ENCODE assay signal across 8 cellular contexts in the genomic region with DNA sequence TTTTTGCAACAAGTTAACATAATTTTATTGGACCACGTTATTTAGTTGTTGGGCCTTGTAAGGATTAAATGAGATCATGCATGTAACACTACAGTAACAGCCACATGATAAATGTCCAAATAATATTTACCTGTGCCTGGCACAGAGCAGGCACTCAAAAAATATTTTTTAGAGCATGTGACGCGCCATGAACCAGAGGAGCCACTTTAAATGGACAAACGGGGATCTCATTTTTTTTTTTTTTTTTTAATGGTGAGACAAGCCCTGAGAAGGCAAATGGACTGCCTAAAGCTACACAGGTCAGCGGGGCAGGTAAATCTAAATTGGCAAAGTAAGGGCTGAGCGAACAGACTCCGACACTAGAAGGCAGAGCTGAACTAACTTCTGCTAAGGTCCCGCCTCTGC. TPM values are rescaled to one million over a fixed set of nuclear protein-coding genes. Genes with fewer than 3 reads are reported as not detected.
A peak's percentile ranks its signal among the peaks of the same experiment; 100 is the strongest.
DNase-seq lines count a peak whose midpoint lies in the region; TF ChIP-seq lines count a peak whose summit lies in the region.

No MANE protein-coding gene starts in this region.

- H3K79me2 ChIP-seq in DOHH2 (ENCODE audit: control insufficient read depth, low read length) = peaks cover 42% of the 10 kb centered on the region

- H3K9me3 ChIP-seq in DOHH2 (ENCODE audit: control insufficient read depth, insufficient read depth, low read length) (no peaks in the 10 kb centered on the region), Peyer's patch (no peaks in the 10 kb centered on the region), esophagus (ENCODE audit: control insufficient read depth in 2 of 2, insufficient read depth in 1 of 2, low read depth in 1 of 2, low read length in 1 of 2) (no peaks in the 10 kb centered on the region), prostate gland (no peaks in the 10 kb centered on the region)

- H3K4me1 ChIP-seq in DOHH2 (ENCODE audit: control insufficient read depth, low read length) (peaks cover 55% of the 10 kb centered on the region), Peyer's patch (peaks cover 0 to 36% (median 24%) of the 10 kb centered on the region in 4 donors), esophagus (ENCODE audit: control insufficient read depth in 2 of 2, insufficient read depth in 2 of 2, low read length in 1 of 2) (peaks cover 12 to 14% of the 10 kb centered on the region in 2 donors), prostate gland (replicated peaks) (peaks cover 9% of the 10 kb centered on the region)

- DNase-seq in Peyer's patch = no peak
- no peak for DNase-seq in prostate gland (ENCODE audit: low spot score)
- no peak for DNase-seq in HCEC 1CT
- no peak for DNase-seq in NCI-H2196 (lab: John Stamatoyannopoulos, UW; ENCODE audit: unreplicated experiment)
- DNase-seq in DMS53 (lab: John Stamatoyannopoulos, UW) = no peak
- no peak for DNase-seq in HuH-7 (ENCODE audit: low spot score)

- TF ChIP-seq CTCF in DOHH2 (IDR thresholded peaks at IDR 0.05; ENCODE audit: low read depth, low read length, poor library complexity, severe bottlenecking) = no peak
- TF ChIP-seq CTCF in Peyer's patch (IDR thresholded peaks at IDR 0.05) = no peak
- no peak for TF ChIP-seq CTCF in prostate gland (IDR thresholded peaks at IDR 0.05)

- intact Hi-C loops in prostate gland (cut with DNase I) = loop anchor here (1.0 kb wide), 1 partner anchor 25 kb away; no protein-coding TSS in a partner anchor

- H3F3A ChIP-seq in DOHH2 (ENCODE audit: control insufficient read depth, insufficient read depth) = peaks cover 34% of the 10 kb centered on the region

- H3K36me3 ChIP-seq in DOHH2 (ENCODE audit: control insufficient read depth, low read length) (peaks cover 41% of the 10 kb centered on the region), Peyer's patch (peaks cover 0 to 29% (median 0%) of the 10 kb centered on the region in 3 donors), esophagus (ENCODE audit: control insufficient read depth in 2 of 2, insufficient read depth in 2 of 2, low read length in 1 of 2) (peaks cover 6 to 21% of the 10 kb centered on the region in 2 donors), prostate gland (peaks cover under 1 to 8% of the 10 kb centered on the region in 2 donors)

- no peaks in the 10 kb centered on the region for H3K9me2 ChIP-seq in DOHH2 (replicated peaks; ENCODE audit: control insufficient read depth, low read length)

- H3K4me3 ChIP-seq in DOHH2 (ENCODE audit: low read length) = peak overlapping the region; percentile 65
- H3K4me3 ChIP-seq in Peyer's patch = peak overlapping the region in 3 of 4 donors; percentile 80 to 98 (median 96)
- peak overlapping the region in 1 of 2 donors; percentile 86 for H3K4me3 ChIP-seq in esophagus (ENCODE audit: low read depth in 1 of 2, low read length in 2 of 2)
- peak overlapping the region; percentile 93 to 99 for H3K4me3 ChIP-seq in prostate gland

- WGBS in esophagus, 2 donors = 2 to 4% methylated on average over 8 of the region's 8 CpGs
- WGBS in prostate gland = 2% methylated on average over 8 of the region's 8 CpGs

- peak overlapping the region; percentile 67 for H3K4me2 ChIP-seq in DOHH2 (ENCODE audit: low read length)

- H3K27me3 ChIP-seq in DOHH2 (ENCODE audit: control insufficient read depth, low read length) (no peaks in the 10 kb centered on the region), Peyer's patch (no peaks in the 10 kb centered on the region), esophagus (ENCODE audit: control insufficient read depth in 1 of 2, insufficient read depth in 2 of 2, low read length in 2 of 2) (no peaks in the 10 kb centered on the region), prostate gland (replicated peaks; ENCODE audit: insufficient read depth) (no peaks in the 10 kb centered on the region)

- H3K27ac ChIP-seq in DOHH2 (ENCODE audit: low read depth, low read length) (peak overlapping the region; percentile 45), Peyer's patch (peak overlapping the region; percentile 3 to 97 (median 94)), esophagus (ENCODE audit: low read depth in 2 of 2, low read length in 1 of 2) (peak overlapping the region; percentile 63 to 89), prostate gland (peak overlapping the region; percentile 96)

- peaks cover 31% of the 10 kb centered on the region for H4K20me1 ChIP-seq in DOHH2 (ENCODE audit: control insufficient read depth, insufficient read depth, low read depth, low read length)

- TF ChIP-seq POLR2A in Peyer's patch (IDR thresholded peaks at IDR 0.05) (no peak), prostate gland (IDR thresholded peaks at IDR 0.05) (no peak)

RNA-seq across cellular contexts. Expression of gene RPS19, which starts 0.8 kb away (rescaled TPM):
- total RNA-seq in Peyer's patch = 100 to 1,000 TPM; 363 to 861 (median 619) TPM
- polyA plus RNA-seq in esophagus = 1,000 to 10,000 TPM; 2,678 to 3,536 TPM
- total RNA-seq in prostate gland = 1,000 to 10,000 TPM; 1,179 to 1,248 TPM

RNA-seq across cellular contexts. Expression of gene DMRTC2, which starts 14.4 kb away (rescaled TPM):
- total RNA-seq in Peyer's patch (not detected), prostate gland (1 to 10 TPM in 1 of 2 donors, not detected in 1; 9.6 TPM)
- polyA plus RNA-seq in esophagus = under 1 TPM in 1 of 2 donors, not detected in 1; 0.18 TPM

RNA-seq across cellular contexts. Expression of gene LYPD4, which starts 14.7 kb away (rescaled TPM):
- total RNA-seq in Peyer's patch = not detected
- not detected for polyA plus RNA-seq in esophagus
- total RNA-seq in prostate gland = 1 to 10 TPM in 1 of 2 donors, not detected in 1; 6.6 TPM

RNA-seq across cellular contexts. Expression of gene CD79A, which starts 17.9 kb away (rescaled TPM):
- total RNA-seq in Peyer's patch = 10 to 100 TPM in 1 of 4 donors, 1 to 10 TPM in 3; 2.8 to 65.2 (median 4.2) TPM
- polyA plus RNA-seq in esophagus = under 1 TPM; 0.31 to 0.57 TPM
- under 1 TPM in 1 of 2 donors, not detected in 1; 0.59 TPM for total RNA-seq in prostate gland

RNA-seq across cellular contexts. Expression of gene ARHGEF1, which starts 23.8 kb away (rescaled TPM):
- total RNA-seq in Peyer's patch (100 to 1,000 TPM in 3 of 4 donors, 10 to 100 TPM in 1; 90.0 to 368 (median 148) TPM), prostate gland (10 to 100 TPM; 57.1 to 65.6 TPM)
- polyA plus RNA-seq in esophagus = 100 to 1,000 TPM in 1 of 2 donors, 10 to 100 TPM in 1; 51.2 to 104 TPM

Comparison
In these comparisons a context has a peak if more than half of its experiments do, and no peak if none do; other contexts are left out.
1. H3K27ac ChIP-seq: peak in every context shown above with its lines; median percentile 96 in prostate gland; 94 in Peyer's patch; 76 in esophagus; 45 in DOHH2.